In the genomic region with DNA sequence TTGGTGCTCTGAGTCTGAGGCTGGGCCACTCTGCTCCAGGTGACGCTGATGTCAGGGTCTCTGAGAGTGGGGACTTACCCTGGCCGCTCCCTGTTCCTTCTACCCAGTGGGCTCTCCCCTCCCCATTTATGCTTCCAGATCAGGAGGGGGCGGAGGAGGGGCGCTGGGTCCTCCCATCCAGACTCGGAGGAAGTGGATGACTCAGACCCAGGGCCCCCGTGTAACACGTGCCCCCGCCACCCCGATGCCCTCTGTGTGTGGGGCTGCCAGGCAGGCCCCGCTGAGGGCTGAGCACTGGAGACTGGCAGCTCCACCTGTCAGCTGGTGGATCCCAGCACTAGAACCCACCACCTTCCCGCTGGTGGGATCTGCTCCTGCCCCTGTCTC, we compare ENCODE assay signal across 12 cellular contexts. TPM values are rescaled to one million over a fixed set of nuclear protein-coding genes. Genes with fewer than 3 reads are reported as not detected.
A peak's percentile ranks its signal among the peaks of the same experiment; 100 is the strongest.
DNase-seq lines count a peak whose midpoint lies in the region; ATAC-seq and TF ChIP-seq lines count a peak whose summit lies in the region.
"Not testable (repeated sequence)": the region's sequence is repeated elsewhere in the genome, so short reads cannot be mapped to it uniquely, and the experiment has no call there.
"Had no signal": no experiment of that assay in that cellular context is flagged by ENCODE, and none has a peak within 500 bp of the region (broad histone marks: within the 10 kb centered on the region; RNA-seq: fewer than 3 reads in every experiment).

A gene (minus strand): TSS at position 101 of the 387 bp plus-strand sequence. CDS start 233 bp downstream, outside the sequence.

- not testable (repeated sequence) for H3K36me3 ChIP-seq in A673 (ENCODE audit: insufficient read depth, low read length, poor library complexity, severe bottlenecking); esophagus muscularis mucosa; tibial nerve; uterus

- H3K27me3 ChIP-seq in A673 (replicated peaks; ENCODE audit: insufficient read depth, low read depth, low read length, poor library complexity); esophagus muscularis mucosa; tibial nerve; uterus: not testable (repeated sequence)

- ATAC-seq in sciatic nerve: peak; percentile 20

- not testable (repeated sequence) for H3K4me3 ChIP-seq in A673 (ENCODE audit: low read depth, low read length, poor library complexity, severe bottlenecking); esophagus muscularis mucosa; lower leg skin (ENCODE audit: low read depth, poor library complexity, severe bottlenecking); tibial nerve; uterus

- POLR2A ChIA-PET in A673 (lab: Charles Lee; ENCODE audit: low non-redundant PET): not testable (repeated sequence)

- not testable (repeated sequence) for TF ChIP-seq CTCF in A673 (conservative IDR thresholded peaks at IDR 0.05; ENCODE audit: low read depth, low read length); esophagus muscularis mucosa (IDR thresholded peaks at IDR 0.05); lower leg skin (IDR thresholded peaks at IDR 0.05); subcutaneous adipose tissue (IDR thresholded peaks at IDR 0.05; ENCODE audit: low read depth); tibial nerve (IDR thresholded peaks at IDR 0.05); uterus (IDR thresholded peaks at IDR 0.05)

- BruUV-seq in A673 (replicated peaks; lab: Mats Ljungman, UMichigan): not testable (repeated sequence)

- WGBS in esophagus muscularis mucosa: no CpG with 5 or more reads among the region's 11 CpGs
- no CpG with 5 or more reads among the region's 11 CpGs for WGBS in lower leg skin, 2 donors
- no CpG with 5 or more reads among the region's 11 CpGs for WGBS in tibial nerve, 2 donors

- not testable (repeated sequence) for DNase-seq in A673 (ENCODE audit: low spot score); esophagus muscularis mucosa (ENCODE audit: extremely low spot score); lower leg skin (ENCODE audit: low spot score in 2 of 2); mucosa of gallbladder (ENCODE audit: low spot score); sciatic nerve (ENCODE audit: low spot score); tibial nerve (ENCODE audit: low spot score in 2 of 2); uterus

- intact Hi-C loops in A673 (cut with micrococcal nuclease; ENCODE audit: unreplicated experiment); esophagus muscularis mucosa (cut with DNase I); lower leg skin (cut with DNase I; ENCODE audit: low total_unique reads); sciatic nerve (cut with DNase I); uterus (cut with DNase I; ENCODE audit: low total_unique reads): not testable (repeated sequence)

- not testable (repeated sequence) for TF ChIP-seq POLR2A in esophagus muscularis mucosa (IDR thresholded peaks at IDR 0.05; ENCODE audit: low read depth); lower leg skin (IDR thresholded peaks at IDR 0.05); tibial nerve (IDR thresholded peaks at IDR 0.05); uterus (IDR thresholded peaks at IDR 0.05)

- CTCF ChIA-PET in A673 (lab: Charles Lee): not testable (repeated sequence)

- not testable (repeated sequence) for TF ChIP-seq EP300 in esophagus muscularis mucosa (IDR thresholded peaks at IDR 0.05); tibial nerve (IDR thresholded peaks at IDR 0.05)

- not testable (repeated sequence) for H3K4me1 ChIP-seq in A673 (ENCODE audit: insufficient read depth, low read length, poor library complexity, severe bottlenecking); tibial nerve; uterus
- peaks cover 0 to 22% (median 18%) of the 10 kb centered on the region in 4 donors for H3K4me1 ChIP-seq in esophagus muscularis mucosa

- H3K27ac ChIP-seq in A673 (ENCODE audit: low read depth, low read length, poor library complexity, severe bottlenecking); esophagus muscularis mucosa (replicated peaks in 1 of 4); tibial nerve; uterus: not testable (repeated sequence)

- not testable (repeated sequence) for H3K9me3 ChIP-seq in A673 (ENCODE audit: low read depth, low read length, poor library complexity, severe bottlenecking); esophagus muscularis mucosa; tibial nerve; uterus

RNA-seq across cellular contexts. Expression of the gene that starts here (rescaled TPM):
- total RNA-seq in A673 (2021) (9.6 and 16.7 TPM in 2 replicates), esophagus muscularis mucosa (100 to 1,000 TPM in 2 of 4 donors, 10 to 100 TPM in 1, 1 to 10 TPM in 1; 7.5 to 304 (median 199) TPM), lower leg skin (100 to 1,000 TPM in 1 of 4 donors, 10 to 100 TPM in 3; 10.5 to 158 (median 40.1) TPM), mucosa of gallbladder (215 TPM), sciatic nerve (18.5 TPM), subcutaneous adipose tissue (100 to 1,000 TPM in 1 of 4 donors, 10 to 100 TPM in 3; 32.8 to 163 (median 51.4) TPM), tibial nerve (10 to 100 TPM; 14.7 to 59.0 (median 29.1) TPM), uterus (100 to 1,000 TPM in 1 of 4 donors, 10 to 100 TPM in 2, 1 to 10 TPM in 1; 4.1 to 108 (median 29.0) TPM)
- total RNA-seq: Caco-2; CD8-positive, alpha-beta memory T cell; GM23338; H7 had no signal
